10 cellular contexts compared by ENCODE assay signal in genomic region chr12:68899251-68899771, GRCh38. TPM values are rescaled to one million over a fixed set of nuclear protein-coding genes. Genes with fewer than 3 reads are reported as not detected.
A peak's percentile ranks its signal among the peaks of the same experiment; 100 is the strongest.
DNase-seq lines count a peak whose midpoint lies in the region; ATAC-seq, FAIRE-seq and TF ChIP-seq lines count a peak whose summit lies in the region.
"Had no signal": no experiment of that assay in that cellular context is flagged by ENCODE, and none has a peak within 500 bp of the region (broad histone marks: within the 10 kb centered on the region; RNA-seq: fewer than 3 reads in every experiment).

No MANE protein-coding gene starts in this region.

- H3K27me3 ChIP-seq in K562 (ENCODE audit: control insufficient read depth in 2 of 2, insufficient read depth in 2 of 2, low read length in 2 of 2) (peaks cover 8 to 12% of the 10 kb centered on the region in 2 experiments; a peak in 4 of 5 replicates), right lobe of liver (no peaks in the 10 kb centered on the region)

- no peaks in the 10 kb centered on the region; the same call in 1 of the 2 replicates for H4K20me1 ChIP-seq in K562 (replicated peaks; ENCODE audit: control insufficient read depth, insufficient read depth, low read length)

- POLR2A ChIA-PET in K562 (lab: Yijun Ruan, JAX) = interaction anchor here (1.2 kb wide), 1 partner anchor 8 kb away, joined by 3 read pairs; no protein-coding TSS in a partner anchor

- 0% methylated on average over 4 of the region's 4 CpGs for WGBS in K562 (ENCODE audit: insufficient coverage, low coverage, missing lambda C conversion rate)
- 17% methylated on average over 4 of the region's 4 CpGs for WGBS in right lobe of liver (ENCODE audit: insufficient coverage, low coverage, low lambda C conversion rate, missing lambda C conversion rate)

- DNase-seq in ACHN (peak; percentile 73), HS-5 (ENCODE audit: low read depth) (peak; percentile 77), K562 (ENCODE audit: extremely low read depth in 1 of 4, low spot score in 3 of 4) (no peak), right lobe of liver (peak; percentile 71 to 84 (median 73)), superior temporal gyrus (ENCODE audit: extremely low spot score) (no peak)
- no peak for DNase-seq in activated CD8-positive, alpha-beta memory T cell treated with anti-CD3 and anti-CD28 coated beads for 24 hours
- DNase-seq: DMS153, NCI-H1417 had no signal

- intact Hi-C loops in K562 (cut with micrococcal nuclease) (no loop called here), right lobe of liver (cut with DNase I) (no loop called here)

- TF ChIP-seq EP300 in K562 (IDR thresholded peaks at IDR 0.05; ENCODE audit: low read length) = no peak

- CTCF ChIA-PET in K562 (lab: Yijun Ruan, JAX; ENCODE audit: low intra/inter-chr PET ratio) = interaction anchor here (0.5 kb wide), 1 partner anchor 1543 kb away, joined by 4 read pairs; no protein-coding TSS in a partner anchor

- H3K9me1 ChIP-seq in K562 (ENCODE audit: control insufficient read depth, insufficient read depth, low read length) = no peaks in the 10 kb centered on the region

- H3K4me2 ChIP-seq in K562 (ENCODE audit: insufficient read depth, low read length) = no peak overlapping the region

- no peaks in the 10 kb centered on the region for H3K36me3 ChIP-seq in K562 (ENCODE audit: control insufficient read depth, insufficient read depth, low read length)
- no peaks in the 10 kb centered on the region for H3K36me3 ChIP-seq in right lobe of liver

- H3K79me2 ChIP-seq in K562 (ENCODE audit: control insufficient read depth, insufficient read depth, low read length) = no peaks in the 10 kb centered on the region

- no peaks in the 10 kb centered on the region for H3K9me3 ChIP-seq in K562 (replicated peaks; ENCODE audit: control insufficient read depth, insufficient read depth, low read depth, low read length)
- H3K9me3 ChIP-seq in right lobe of liver = no peaks in the 10 kb centered on the region

- TF ChIP-seq POLR2A in K562 (conservative IDR thresholded peaks at IDR 0.05) (no peak), right lobe of liver (IDR thresholded peaks at IDR 0.05) (no peak)

- no TSS peak for BruUV-seq in K562 (replicated peaks; lab: Mats Ljungman, UMichigan)

- no peak overlapping the region for H3K4me3 ChIP-seq in K562
- no peak overlapping the region for H3K4me3 ChIP-seq in right lobe of liver

- H3K9ac ChIP-seq in K562 (ENCODE audit: insufficient read depth in 1 of 2, low read depth in 2 of 2, low read length in 2 of 2) = no peak overlapping the region

- H2AFZ ChIP-seq in K562 (ENCODE audit: low read depth, low read length) = no peak overlapping the region

- no peak for FAIRE-seq in K562 (lab: Jason Lieb, UNC)

- TF ChIP-seq CTCF in K562 (IDR thresholded peaks at IDR 0.05 in 2 of 3, conservative IDR thresholded peaks at IDR 0.05 in 1 of 3; ENCODE audit: insufficient read depth in 2 of 3, low read depth in 1 of 3, low read length in 3 of 3) (peak in 2 of 3 experiments; percentile 10 to 29; a peak in 1 of 6 replicates), right lobe of liver (IDR thresholded peaks at IDR 0.05) (peak; percentile 63 to 81 (median 72))

- H3K4me1 ChIP-seq in K562 (replicated peaks in 1 of 2; ENCODE audit: control insufficient read depth in 2 of 2, insufficient read depth in 2 of 2, low read length in 2 of 2) (no peaks in the 10 kb centered on the region), right lobe of liver (peaks cover 0 to 44% (median 18%) of the 10 kb centered on the region in 4 donors)

- in situ Hi-C loops in ACHN (cut with HindIII; ENCODE audit: low pct_ligation_motif_present, low pct_unique_long_range_greater_than_20kb, low sequenced_read_pairs) = no loop called here
- in situ Hi-C loops in K562 (cut with MboI) = no loop called here

- ATAC-seq in K562 = no peak
- peak; percentile 77 to 92 (median 88) for ATAC-seq in right lobe of liver
- ATAC-seq in GM21390 (IDR thresholded peaks at IDR 0.05; ENCODE audit: unreplicated experiment) = no peak
- no peak for ATAC-seq in HG03025 (IDR thresholded peaks at IDR 0.05; ENCODE audit: low FRiP score, unreplicated experiment)

- H3K27ac ChIP-seq in K562 (ENCODE audit: extremely low read depth, low read depth, low read length) (no peak overlapping the region), right lobe of liver (peak overlapping the region; percentile 23 to 70 (median 62))

- peak; percentile 16 to 41; a peak in 2 of 4 replicates for TF ChIP-seq RAD21 in K562 (CRISPR knock-in tag; conservative IDR thresholded peaks at IDR 0.05 in 1 of 2, IDR thresholded peaks at IDR 0.05 in 1 of 2)

TF ChIP-seq in K562, 482 proteins besides CTCF, POLR2A, EP300 and RAD21:
- TF ChIP-seq SP2 (IDR thresholded peaks at IDR 0.05; ENCODE audit: extremely low read depth, low read depth, low read length, poor library complexity, severe bottlenecking) (no peak), NFIC (IDR thresholded peaks at IDR 0.05) (peak; percentile 45)

RNA-seq across cellular contexts. Expression of gene CPM, which starts 33.7 kb away (rescaled TPM):
- total RNA-seq in K562 (2011; cell fraction: chromatin; rRNA removed; ENCODE audit: low replicate concordance) = not detected in 2 replicates
- total RNA-seq in K562 (2011; cell fraction: nucleolus; rRNA removed) = not detected in 2 replicates
- not detected in 2 replicates for total RNA-seq in K562 (2011; cell fraction: nucleoplasm; rRNA removed)
- total RNA-seq in K562 (2014; rRNA removed) (not detected in 2 replicates), K562 (2014; rRNA removed; fragmentation: Illumina TruSeq; extraction: Trizol) (not detected in 2 replicates), K562 (2015; rRNA removed; fragmentation: Illumina TruSeq; extraction: Trizol) (not detected in 2 replicates), K562 (2021) (0.22 and 0.31 TPM in 2 replicates), right lobe of liver (10 to 100 TPM; 34.6 to 91.6 (median 50.0) TPM)
- polyA plus RNA-seq in K562 (2011; rRNA removed) (not detected in 2 replicates), K562 (2014; fragmentation: Illumina TruSeq; extraction: Trizol) (not detected in 2 replicates), K562 (2014; fragmentation: Nextera tagmentation; extraction: Ambion mirVana) (not detected), K562 (2014; rRNA removed) (not detected in 2 replicates)
- not detected in 2 replicates for polyA plus RNA-seq in K562 (2011; cell fraction: cytosol; rRNA removed)
- not detected in 2 replicates for polyA plus RNA-seq in K562 (2011; cell fraction: nucleus; rRNA removed)
- 0.01 TPM in 2 replicates for polyA plus RNA-seq in K562 (2012)
- polyA minus RNA-seq in K562 (2011; rRNA and poly(A)+ RNA removed) = not detected in 2 replicates
- polyA minus RNA-seq in K562 (2011; cell fraction: cytosol; rRNA and poly(A)+ RNA removed) = 0.48 and 6.5 TPM in 2 replicates
- 0.11 TPM in 1 of 2 replicates, not detected in the other for polyA minus RNA-seq in K562 (2011; cell fraction: nucleus; rRNA and poly(A)+ RNA removed)

Comparison
In these comparisons a context has a peak if more than half of its experiments do, and no peak if none do; other contexts are left out.
1. DNase-seq: peak in ACHN (single experiment), HS-5 (single experiment) and right lobe of liver (3 of 3); none in K562 (0 of 4), superior temporal gyrus (single experiment) and activated CD8-positive, alpha-beta memory T cell treated with anti-CD3 and anti-CD28 coated beads for 24 hours (single experiment).
2. ATAC-seq: peak in right lobe of liver (4 of 4); none in K562 (single experiment), GM21390 (single experiment) and HG03025 (single experiment).
3. RNA of gene CPM, which starts 33.7 kb away (total RNA-seq): 34.6 to 91.6 TPM in right lobe of liver; 0.22 to 0.31 TPM in K562; every median in the first group is over 10 times any median in the second.